ENCODE assay signal across 23 cellular contexts in the genomic region with DNA sequence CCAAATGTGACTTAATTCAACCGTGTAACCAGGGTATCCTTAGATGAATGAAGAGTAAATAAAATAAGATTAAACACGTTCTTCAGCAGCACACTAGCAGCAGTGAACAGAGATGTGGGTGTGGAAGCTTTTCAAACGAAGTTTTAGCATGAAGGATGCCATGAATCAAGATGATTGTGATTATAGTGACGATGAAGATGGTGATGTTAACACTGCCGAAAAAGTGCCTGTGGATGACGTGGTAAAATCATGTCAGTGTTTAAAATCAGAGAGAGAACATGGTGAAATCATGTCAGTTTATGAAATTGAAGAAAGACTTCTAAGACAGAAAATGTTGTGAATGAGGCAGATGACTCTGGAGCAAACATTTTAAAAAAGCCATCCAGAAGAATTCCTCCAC. TPM values are rescaled to one million over a fixed set of nuclear protein-coding genes. Genes with fewer than 3 reads are reported as not detected.
DNase-seq lines count a peak whose midpoint lies in the region; ATAC-seq, FAIRE-seq and TF ChIP-seq lines count a peak whose summit lies in the region.
"Had no signal": no experiment of that assay in that cellular context is flagged by ENCODE, and none has a peak within 500 bp of the region (broad histone marks: within the 10 kb centered on the region; RNA-seq: fewer than 3 reads in every experiment).

No MANE protein-coding gene starts in this region.

- no peaks in the 10 kb centered on the region for H3K9me3 ChIP-seq in HUES48 (ENCODE audit: control insufficient read depth, insufficient read depth, low read length)
- no peaks in the 10 kb centered on the region for H3K9me3 ChIP-seq in astrocyte (ENCODE audit: insufficient read depth, low read depth, low read length)
- H3K9me3 ChIP-seq in gastroesophageal sphincter: no peaks in the 10 kb centered on the region
- no peaks in the 10 kb centered on the region for H3K9me3 ChIP-seq in stomach
- H3K9me3 ChIP-seq in gastrocnemius medialis: no peaks in the 10 kb centered on the region
- H3K9me3 ChIP-seq: heart right ventricle, MG63, right atrium auricular region had no signal

- H3K27ac ChIP-seq in HUES48 (ENCODE audit: low read depth, low read length) (peak overlapping the region; percentile 25), astrocyte (ENCODE audit: low read depth, low read length) (peak overlapping the region; percentile 63), gastroesophageal sphincter (peak overlapping the region in 3 of 4 donors; percentile 61 to 76 (median 65)), stomach (peak overlapping the region in 4 of 5 donors; percentile 36 to 55 (median 45)), gastrocnemius medialis (peak overlapping the region in 2 of 4 donors; percentile 10 to 40)
- H3K27ac ChIP-seq: heart right ventricle, WERI-Rb-1 had no signal

- no peak for TF ChIP-seq EP300 in gastroesophageal sphincter (IDR thresholded peaks at IDR 0.05)
- no peak for TF ChIP-seq EP300 in stomach (IDR thresholded peaks at IDR 0.05)

- H3K4me1 Mint-ChIP-seq in astrocyte (ENCODE audit: low read depth, unreplicated experiment): peaks cover 15% of the 10 kb centered on the region
- H3K4me1 Mint-ChIP-seq in activated CD8-positive, alpha-beta T cell treated with anti-CD3 and anti-CD28 coated beads for 36 hours (ENCODE audit: low read depth): peaks cover 45% of the 10 kb centered on the region

- CTCF ChIA-PET in activated CD8-positive, alpha-beta T cell treated with anti-CD3 and anti-CD28 coated beads for 36 hours (lab: Charles Lee): no interaction called here

- H3K79me2 ChIP-seq in astrocyte (ENCODE audit: insufficient read depth, low read length): peaks cover 97% of the 10 kb centered on the region

- no peak for TF ChIP-seq POLR2A in gastroesophageal sphincter (IDR thresholded peaks at IDR 0.05)
- no peak for TF ChIP-seq POLR2A in stomach (IDR thresholded peaks at IDR 0.05)
- TF ChIP-seq POLR2A in gastrocnemius medialis (IDR thresholded peaks at IDR 0.05): no peak

- in situ Hi-C loops in gastrocnemius medialis (cut with MboI; ENCODE audit: low sequenced_read_pairs in 4 of 4): no loop called here

- TF ChIP-seq CTCF in astrocyte (IDR thresholded peaks at IDR 0.05; ENCODE audit: insufficient read depth, low read depth, low read length): no peak
- TF ChIP-seq CTCF in gastroesophageal sphincter (IDR thresholded peaks at IDR 0.05): no peak
- no peak for TF ChIP-seq CTCF in stomach (IDR thresholded peaks at IDR 0.05)
- TF ChIP-seq CTCF in activated CD8-positive, alpha-beta T cell treated with anti-CD3 and anti-CD28 coated beads for 36 hours (IDR thresholded peaks at IDR 0.05): no peak
- TF ChIP-seq CTCF in gastrocnemius medialis (IDR thresholded peaks at IDR 0.05 in 4 of 5, conservative IDR thresholded peaks at IDR 0.05 in 1 of 5): no peak

- intact Hi-C loops in stomach (cut with DNase I; ENCODE audit: low total_unique reads): no loop called here
- intact Hi-C loops in activated CD8-positive, alpha-beta T cell treated with anti-CD3 and anti-CD28 coated beads for 36 hours (cut with micrococcal nuclease): no loop called here
- intact Hi-C loops in gastrocnemius medialis (cut with DNase I; ENCODE audit: low total_unique reads): no loop called here

- H3K4me2 ChIP-seq in astrocyte (ENCODE audit: low read length): peak overlapping the region; percentile 31

- no peak overlapping the region for H3K4me3 Mint-ChIP-seq in astrocyte (ENCODE audit: unreplicated experiment)
- H3K4me3 Mint-ChIP-seq in activated CD8-positive, alpha-beta T cell treated with anti-CD3 and anti-CD28 coated beads for 36 hours: no peak overlapping the region
- H3K4me3 Mint-ChIP-seq: CD8-positive, alpha-beta T cell; mesothelial cell of epicardium; natural killer cell had no signal

- H3K36me3 ChIP-seq in HUES48 (ENCODE audit: control insufficient read depth, insufficient read depth, low read length): no peaks in the 10 kb centered on the region
- H3K36me3 ChIP-seq in astrocyte (ENCODE audit: insufficient read depth, low read length): no peaks in the 10 kb centered on the region
- no peaks in the 10 kb centered on the region for H3K36me3 ChIP-seq in gastroesophageal sphincter
- H3K36me3 ChIP-seq in stomach: no peaks in the 10 kb centered on the region
- no peaks in the 10 kb centered on the region for H3K36me3 ChIP-seq in gastrocnemius medialis
- H3K36me3 ChIP-seq: heart right ventricle, right atrium auricular region had no signal

- DNase-seq in astrocyte (ENCODE audit: low read depth) (no peak), stomach (no peak), gastrocnemius medialis (no peak)
- DNase-seq in activated CD8-positive, alpha-beta T cell treated with anti-CD3 and anti-CD28 coated beads for 36 hours: no peak
- DNase-seq: activated CD4-positive, alpha-beta T cell treated with anti-CD3 and anti-CD28 coated beads, Interleukin-2, amount 50 U/mL, for 1 hour; activated CD8-positive, alpha-beta memory T cell treated with anti-CD3 and anti-CD28 coated beads, Interleukin-2, amount 50 U/mL, for 4 hours; CD8-positive, alpha-beta T cell; DMS153; heart right ventricle; natural killer cell; NCI-H1417; NCI-H2081; NCI-H82; RPMI8226; stimulated activated naive CD8-positive, alpha-beta T cell treated with anti-CD3 and anti-CD28 coated beads, Interleukin-15, Interleukin-2, amounts not matched to agents 100 U/mL and 50 U/mL, for 24 hours; WERI-Rb-1 had no signal

- H3K27me3 ChIP-seq in HUES48 (ENCODE audit: control insufficient read depth, insufficient read depth, low read length) (no peaks in the 10 kb centered on the region), astrocyte (ENCODE audit: insufficient read depth, low read length) (no peaks in the 10 kb centered on the region), gastroesophageal sphincter (no peaks in the 10 kb centered on the region), stomach (no peaks in the 10 kb centered on the region), gastrocnemius medialis (no peaks in the 10 kb centered on the region)
- H3K27me3 ChIP-seq: heart right ventricle, MG63, right atrium auricular region had no signal

- H2AFZ ChIP-seq in astrocyte (ENCODE audit: low read depth, low read length): no peak overlapping the region

- H3K9me3 Mint-ChIP-seq in astrocyte (ENCODE audit: unreplicated experiment): no peaks in the 10 kb centered on the region
- no peaks in the 10 kb centered on the region for H3K9me3 Mint-ChIP-seq in activated CD8-positive, alpha-beta T cell treated with anti-CD3 and anti-CD28 coated beads for 36 hours
- H3K9me3 Mint-ChIP-seq: CD8-positive, alpha-beta T cell; mesothelial cell of epicardium; natural killer cell had no signal

- no peak overlapping the region for H3K4me3 ChIP-seq in HUES48 (ENCODE audit: low read depth, low read length)
- no peak overlapping the region for H3K4me3 ChIP-seq in astrocyte (ENCODE audit: insufficient read depth, low read depth, low read length)
- no peak overlapping the region for H3K4me3 ChIP-seq in gastroesophageal sphincter
- no peak overlapping the region for H3K4me3 ChIP-seq in stomach
- no peak overlapping the region for H3K4me3 ChIP-seq in gastrocnemius medialis
- H3K4me3 ChIP-seq: heart right ventricle, MG63, right atrium auricular region had no signal

- peak overlapping the region; percentile 87 for H3K27ac Mint-ChIP-seq in astrocyte (ENCODE audit: unreplicated experiment)
- no peak overlapping the region for H3K27ac Mint-ChIP-seq in activated CD8-positive, alpha-beta T cell treated with anti-CD3 and anti-CD28 coated beads for 36 hours
- H3K27ac Mint-ChIP-seq: CD8-positive, alpha-beta T cell; mesothelial cell of epicardium had no signal

- H3K4me1 ChIP-seq in HUES48 (ENCODE audit: control insufficient read depth, insufficient read depth, low read length): 0 out of 2 replicates have a peak, but pooled peaks cover 7% of the 10 kb centered on the region
- peaks cover 12% of the 10 kb centered on the region for H3K4me1 ChIP-seq in astrocyte (ENCODE audit: insufficient read depth, low read length)
- peaks cover 6 to 70% (median 15%) of the 10 kb centered on the region in 3 donors for H3K4me1 ChIP-seq in gastroesophageal sphincter
- H3K4me1 ChIP-seq in stomach: peaks cover 6 to 60% (median 36%) of the 10 kb centered on the region in 4 donors
- H3K4me1 ChIP-seq in gastrocnemius medialis: peaks cover 14 to 42% of the 10 kb centered on the region in 2 donors

- FAIRE-seq in astrocyte (lab: Jason Lieb, UNC): no peak
- FAIRE-seq: colon had no signal

- peaks cover 88% of the 10 kb centered on the region for H4K20me1 ChIP-seq in astrocyte (ENCODE audit: insufficient read depth, low read length)

- H3K9ac ChIP-seq in HUES48 (ENCODE audit: low read depth, low read length) (no peak overlapping the region), astrocyte (ENCODE audit: low read length) (peak overlapping the region; percentile 34)

- no peaks in the 10 kb centered on the region for H3K27me3 Mint-ChIP-seq in astrocyte (ENCODE audit: low read depth, unreplicated experiment)
- H3K27me3 Mint-ChIP-seq in activated CD8-positive, alpha-beta T cell treated with anti-CD3 and anti-CD28 coated beads for 36 hours: no peaks in the 10 kb centered on the region

- H3K36me3 Mint-ChIP-seq in astrocyte (ENCODE audit: low read depth, unreplicated experiment): no peaks in the 10 kb centered on the region
- H3K36me3 Mint-ChIP-seq in activated CD8-positive, alpha-beta T cell treated with anti-CD3 and anti-CD28 coated beads for 36 hours (ENCODE audit: low read depth): peaks cover 23% of the 10 kb centered on the region
- H3K36me3 Mint-ChIP-seq: natural killer cell had no signal

- POLR2A ChIA-PET in activated CD8-positive, alpha-beta T cell treated with anti-CD3 and anti-CD28 coated beads for 36 hours (lab: Charles Lee): interaction anchor here (1.0 kb wide), 1 partner anchor 9 kb away, joined by 4 read pairs; no protein-coding TSS in a partner anchor

- ATAC-seq in gastroesophageal sphincter: no peak
- no peak for ATAC-seq in GM19467 (IDR thresholded peaks at IDR 0.05; ENCODE audit: unreplicated experiment)
- ATAC-seq in activated CD8-positive, alpha-beta T cell treated with anti-CD3 and anti-CD28 coated beads for 36 hours: no peak
- no peak for ATAC-seq in gastrocnemius medialis
- ATAC-seq: CD8-positive, alpha-beta T cell; natural killer cell; stimulated activated naive CD8-positive, alpha-beta T cell treated with anti-CD3 and anti-CD28 coated beads, Interleukin-15, Interleukin-2, amounts not matched to agents 100 U/mL and 50 U/mL, for 24 hours had no signal

- WGBS in gastroesophageal sphincter (ENCODE audit: low coverage in 1 of 2), 2 donors: 26 to 40% methylated on average over 6 of the region's 6 CpGs
- 42 to 47% (median 46%) methylated on average over 6 of the region's 6 CpGs for WGBS in stomach, 5 donors

RNA-seq across cellular contexts. Expression of a gene that starts 19.2 kb away (rescaled TPM):
- total RNA-seq in astrocyte (72.0 and 72.8 TPM in 2 replicates), gastroesophageal sphincter (100 to 1,000 TPM in 1 of 4 donors, 10 to 100 TPM in 3; 22.3 to 220 (median 38.5) TPM), stomach (10 to 100 TPM; 12.7 to 61.3 (median 31.2) TPM), gastrocnemius medialis (10 to 100 TPM in 3 of 4 donors, 1 to 10 TPM in 1; 9.2 to 20.0 (median 14.6) TPM)
- 1 to 10 TPM; 2.0 to 2.6 (median 2.1) TPM for polyA plus RNA-seq in stomach
- 10 to 100 TPM; 20.6 to 24.3 TPM for total RNA-seq in activated CD8-positive, alpha-beta T cell treated with anti-CD3 and anti-CD28 coated beads for 36 hours
